Comparison of ENCODE assay signal across 1 cellular context in the genomic region with DNA sequence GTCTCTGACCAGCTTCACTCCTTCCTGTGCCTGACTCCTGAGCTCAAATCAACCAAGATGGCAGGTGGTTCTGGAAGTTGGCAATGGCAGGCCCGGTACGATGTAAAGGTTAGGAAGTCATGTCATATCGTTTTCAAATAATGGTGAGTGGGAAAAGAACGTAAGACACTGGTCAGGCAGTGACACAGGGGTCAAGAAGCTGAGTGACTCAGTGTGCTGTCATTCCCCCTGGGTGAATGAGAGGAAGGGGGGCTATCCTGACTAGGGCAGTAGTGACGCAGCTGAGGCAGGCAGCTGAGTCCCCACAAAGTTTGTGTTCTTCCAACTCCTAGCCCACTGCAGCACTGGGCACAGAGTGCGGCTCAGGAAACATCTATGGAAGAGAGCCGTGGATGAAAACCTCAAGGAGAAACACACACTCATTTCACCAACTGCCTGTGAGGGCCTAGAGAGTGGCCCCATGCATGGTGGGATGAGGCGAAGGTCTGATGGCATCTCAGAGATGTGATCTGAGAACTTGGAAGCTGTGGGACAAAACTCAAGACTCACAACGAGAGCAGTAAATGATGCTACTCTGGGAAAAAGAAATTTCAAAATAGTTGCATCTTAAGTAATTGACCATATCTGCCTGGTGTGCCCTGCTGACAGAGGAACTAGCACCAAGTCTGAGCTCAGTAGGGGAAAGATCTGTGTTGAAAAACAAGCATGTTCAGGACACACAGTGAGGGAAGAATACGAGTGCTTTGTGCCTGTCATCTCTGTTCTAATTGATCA.
TF ChIP-seq lines count a peak whose summit lies in the region.

No MANE protein-coding gene starts in this region.

TF ChIP-seq in K562, 482 proteins besides CTCF, POLR2A, EP300 and RAD21 (continued from another document):
- TF ChIP-seq DEAF1 (CRISPR knock-in tag; IDR thresholded peaks at IDR 0.05) = no peak
- no peak for TF ChIP-seq GTF2F1 (IDR thresholded peaks at IDR 0.05; ENCODE audit: low read depth, low read length)
- TF ChIP-seq FIP1L1 (IDR thresholded peaks at IDR 0.05; ENCODE audit: low read depth, low read length, poor library complexity, severe bottlenecking) = no peak
- no peak for TF ChIP-seq TEAD2 (tag; IDR thresholded peaks at IDR 0.05)
- no peak for TF ChIP-seq POLR3A (IDR thresholded peaks at IDR 0.05; ENCODE audit: borderline replicate concordance, extremely low read depth, insufficient read depth, insufficient read length)
- TF ChIP-seq ZNF764 (CRISPR knock-in tag; IDR thresholded peaks at IDR 0.05; ENCODE audit: low read depth) = no peak
- no peak for TF ChIP-seq ZNF23 (CRISPR knock-in tag; IDR thresholded peaks at IDR 0.05)
- 0 out of 4 replicates have a peak, but pooled peaks of 1 of the 2 experiments have one; percentile 25 for TF ChIP-seq RCOR1 (IDR thresholded peaks at IDR 0.05; ENCODE audit: borderline replicate concordance in 1 of 2, low read depth in 2 of 2, low read length in 2 of 2)
- peak; percentile 59 for TF ChIP-seq GABPB1 (CRISPR knock-in tag; IDR thresholded peaks at IDR 0.05)
